ENCODE assay signal across 12 cellular contexts in the genomic region with DNA sequence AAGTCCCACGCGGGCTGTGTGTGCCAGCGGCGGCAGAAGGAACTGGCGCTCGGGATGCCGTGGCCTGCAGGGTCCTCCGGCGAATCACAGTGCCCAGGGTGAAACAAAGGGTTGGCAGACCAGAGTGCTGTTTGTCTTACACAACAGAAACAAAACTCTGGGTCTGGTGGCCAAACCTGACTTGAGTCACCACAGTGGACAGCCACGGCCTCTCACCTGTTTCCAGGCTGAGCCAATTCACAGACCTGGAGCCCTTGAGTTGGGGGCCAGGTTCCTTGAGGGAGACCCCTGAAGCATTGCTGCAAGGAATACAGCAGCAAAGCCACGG. TPM values are rescaled to one million over a fixed set of nuclear protein-coding genes. Genes with fewer than 3 reads are reported as not detected.
DNase-seq lines count a peak whose midpoint lies in the region; ATAC-seq and TF ChIP-seq lines count a peak whose summit lies in the region.
"Had no signal": no experiment of that assay in that cellular context is flagged by ENCODE, and none has a peak within 500 bp of the region (broad histone marks: within the 10 kb centered on the region; RNA-seq: fewer than 3 reads in every experiment).

No MANE protein-coding gene starts in this region.

- no peaks in the 10 kb centered on the region for H3K9me3 ChIP-seq in SU-DHL-6 (ENCODE audit: insufficient read depth, low read length)
- H3K9me3 ChIP-seq: neutrophil had no signal

- peak overlapping the region; percentile 28 for H3K4me2 ChIP-seq in SU-DHL-6 (ENCODE audit: low read depth, low read length, poor library complexity, severe bottlenecking)
- H3K4me2 ChIP-seq: KMS-11 had no signal

- H3K4me3 Mint-ChIP-seq in stimulated activated naive CD8-positive, alpha-beta T cell treated with anti-CD3 and anti-CD28 coated beads, Interleukin-15, amount 100 ng/mL, for 72 hours: peak overlapping the region in 1 of 2 donors; percentile 69

- no peak overlapping the region for H3K4me3 ChIP-seq in SU-DHL-6 (ENCODE audit: insufficient read depth, low read length, poor library complexity, severe bottlenecking)

- H3K27ac Mint-ChIP-seq in stimulated activated naive CD8-positive, alpha-beta T cell treated with anti-CD3 and anti-CD28 coated beads, Interleukin-15, amount 100 ng/mL, for 72 hours: no peak overlapping the region
- H3K27ac Mint-ChIP-seq: stimulated activated naive CD8-positive, alpha-beta T cell treated with anti-CD3 and anti-CD28 coated beads, Interleukin-15, Interleukin-2, amounts not matched to agents 100 ng/mL and 50 ng/mL, for 24 hours had no signal

- H3K27ac ChIP-seq in SU-DHL-6 (ENCODE audit: low read depth, low read length): no peak overlapping the region
- H3K27ac ChIP-seq: KMS-11, neutrophil had no signal

- H2AFZ ChIP-seq in SU-DHL-6 (ENCODE audit: low read depth, low read length, severe bottlenecking): no peak overlapping the region

- 0 out of 2 replicates have a peak, but pooled peaks cover 8% of the 10 kb centered on the region for H3K79me2 ChIP-seq in SU-DHL-6 (ENCODE audit: insufficient read depth, low read length)

- H3K27me3 Mint-ChIP-seq in stimulated activated naive CD8-positive, alpha-beta T cell treated with anti-CD3 and anti-CD28 coated beads, Interleukin-15, amount 100 ng/mL, for 72 hours: peaks cover 13% of the 10 kb centered on the region
- H3K27me3 Mint-ChIP-seq: stimulated activated naive CD8-positive, alpha-beta T cell treated with anti-CD3 and anti-CD28 coated beads, Interleukin-15, Interleukin-2, amounts not matched to agents 100 ng/mL and 50 ng/mL, for 24 hours had no signal

- peak; percentile 2 for ATAC-seq in stimulated activated naive CD8-positive, alpha-beta T cell treated with anti-CD3 and anti-CD28 coated beads, Interleukin-15, amount 100 ng/mL, for 72 hours
- no peak for ATAC-seq in stimulated activated naive CD8-positive, alpha-beta T cell treated with anti-CD3 and anti-CD28 coated beads, Interleukin-15, Interleukin-2, amounts not matched to agents 100 U/mL and 50 U/mL, for 24 hours
- peak; percentile 2 for ATAC-seq in left colon

- H3K4me1 Mint-ChIP-seq in stimulated activated naive CD8-positive, alpha-beta T cell treated with anti-CD3 and anti-CD28 coated beads, Interleukin-15, amount 100 ng/mL, for 72 hours: peaks cover 50% of the 10 kb centered on the region

- no peak for DNase-seq in stimulated activated naive CD8-positive, alpha-beta T cell treated with anti-CD3 and anti-CD28 coated beads, Interleukin-15, amount 100 ng/mL, for 72 hours
- DNase-seq in stimulated activated naive CD8-positive, alpha-beta T cell treated with anti-CD3 and anti-CD28 coated beads, Interleukin-15, Interleukin-2, amounts not matched to agents 100 U/mL and 50 U/mL, for 24 hours: no peak
- DNase-seq in left colon (no peak), SIG-M5 treated with dmso at 0.1 percent for 504 hours (lab: John Stamatoyannopoulos, UW; ENCODE audit: unreplicated experiment) (no peak), kidney glomerular epithelial cell (lab: John Stamatoyannopoulos, UW) (no peak), middle frontal gyrus (ENCODE audit: extremely low spot score, low spot score) (no peak)
- DNase-seq in central memory CD4-positive, alpha-beta T cell: no peak
- DNase-seq: NCI-H1694 treated with DMSO at 0.1 percent for 48 hours had no signal

- TF ChIP-seq CTCF in SU-DHL-6 (IDR thresholded peaks at IDR 0.05; ENCODE audit: insufficient read depth, low read length, poor library complexity, severe bottlenecking): no peak

- intact Hi-C loops in left colon (cut with DNase I, micrococcal nuclease): no loop called here

- no peak overlapping the region for H3K9ac ChIP-seq in SU-DHL-6 (ENCODE audit: low read length)
- H3K9ac ChIP-seq: KMS-11 had no signal

- H4K20me1 ChIP-seq in SU-DHL-6 (ENCODE audit: low read depth, low read length): no peaks in the 10 kb centered on the region

- H3K9me2 ChIP-seq in SU-DHL-6 (replicated peaks; ENCODE audit: insufficient read depth, low read length): no peaks in the 10 kb centered on the region

- H3K36me3 ChIP-seq in SU-DHL-6 (ENCODE audit: low read length): no peaks in the 10 kb centered on the region
- H3K36me3 ChIP-seq: neutrophil had no signal

- no peaks in the 10 kb centered on the region for H3F3A ChIP-seq in SU-DHL-6 (ENCODE audit: insufficient read depth)

- H3K9me3 Mint-ChIP-seq in stimulated activated naive CD8-positive, alpha-beta T cell treated with anti-CD3 and anti-CD28 coated beads, Interleukin-15, amount 100 ng/mL, for 72 hours: no peaks in the 10 kb centered on the region
- H3K9me3 Mint-ChIP-seq: stimulated activated naive CD8-positive, alpha-beta T cell treated with anti-CD3 and anti-CD28 coated beads, Interleukin-15, Interleukin-2, amounts not matched to agents 100 ng/mL and 50 ng/mL, for 24 hours had no signal

- no peaks in the 10 kb centered on the region for H3K27me3 ChIP-seq in SU-DHL-6 (ENCODE audit: low read length)

RNA-seq across cellular contexts. Expression of gene CHMP6, which starts 2.1 kb away (rescaled TPM):
- 10 to 100 TPM; 37.2 to 39.5 TPM for total RNA-seq in left colon

RNA-seq across cellular contexts. Expression of gene BAIAP2, which starts 45.4 kb away (rescaled TPM):
- 10 to 100 TPM; 20.8 to 22.7 TPM for total RNA-seq in left colon
